ENCODE assay signal across 1 cellular context in genomic region chr1:29230553-29231378, GRCh38.
TF ChIP-seq lines count a peak whose summit lies in the region.

Gene MECR, minus strand, starts transcription at chr1:29230934. Its CDS starts 28 bp downstream, at chr1:29230906.

TF ChIP-seq in WTC11, 78 proteins besides CTCF, POLR2A, EP300 and RAD21 (continued from another document):
- TF ChIP-seq ZNF425 (CRISPR knock-in tag; conservative IDR thresholded peaks at IDR 0.05) = no peak
- peak; percentile 94 for TF ChIP-seq MAX (CRISPR knock-in tag; IDR thresholded peaks at IDR 0.05)
- no peak for TF ChIP-seq NFYB (CRISPR knock-in tag; conservative IDR thresholded peaks at IDR 0.05; ENCODE audit: low read depth)
- no peak for TF ChIP-seq ZNF423 (CRISPR knock-in tag; IDR thresholded peaks at IDR 0.05)
- 0 out of 2 replicates have a peak, but pooled peaks have one; percentile 35 for TF ChIP-seq E2F5 (CRISPR knock-in tag; IDR thresholded peaks at IDR 0.05)
- no peak for TF ChIP-seq E2F4 (CRISPR knock-in tag; IDR thresholded peaks at IDR 0.05; ENCODE audit: borderline replicate concordance, low read depth)
- TF ChIP-seq CREM (CRISPR knock-in tag; IDR thresholded peaks at IDR 0.05) = peak; percentile 98
- peak; percentile 53; the same call in 1 of the 2 replicates for TF ChIP-seq MYBL2 (CRISPR knock-in tag; IDR thresholded peaks at IDR 0.05)
- TF ChIP-seq ATF1 (CRISPR knock-in tag; IDR thresholded peaks at IDR 0.05) = no peak
- TF ChIP-seq HMGA2 (CRISPR knock-in tag; IDR thresholded peaks at IDR 0.05) = no peak
- TF ChIP-seq CREB1 (CRISPR knock-in tag; IDR thresholded peaks at IDR 0.05) = 0 out of 2 replicates have a peak, but pooled peaks have one; percentile 84
- no peak for TF ChIP-seq RORB (CRISPR knock-in tag; IDR thresholded peaks at IDR 0.05)
- TF ChIP-seq NR2C2 (CRISPR knock-in tag; IDR thresholded peaks at IDR 0.05) = no peak
- peak; percentile 68 for TF ChIP-seq USF1 (CRISPR knock-in tag; IDR thresholded peaks at IDR 0.05)
- peak; percentile 91 for TF ChIP-seq ZNF232 (CRISPR knock-in tag; IDR thresholded peaks at IDR 0.05)
- no peak for TF ChIP-seq ZNF138 (CRISPR knock-in tag; conservative IDR thresholded peaks at IDR 0.05)
- no peak for TF ChIP-seq ZNF396 (CRISPR knock-in tag; IDR thresholded peaks at IDR 0.05; ENCODE audit: borderline replicate concordance)
- no peak for TF ChIP-seq IRF1 (CRISPR knock-in tag; IDR thresholded peaks at IDR 0.05)
- peak; percentile 65; the same call in 1 of the 2 replicates for TF ChIP-seq SMAD3 (CRISPR knock-in tag; IDR thresholded peaks at IDR 0.05; ENCODE audit: borderline replicate concordance)
- peak; percentile 20; the same call in 1 of the 2 replicates for TF ChIP-seq FOXP4 (CRISPR knock-in tag; IDR thresholded peaks at IDR 0.05)
- TF ChIP-seq GTF2I (CRISPR knock-in tag; conservative IDR thresholded peaks at IDR 0.05) = no peak
- TF ChIP-seq ZNF263 (CRISPR knock-in tag; IDR thresholded peaks at IDR 0.05; ENCODE audit: low read depth) = no peak
- TF ChIP-seq ATF3 (CRISPR knock-in tag; conservative IDR thresholded peaks at IDR 0.05) = no peak
- no peak for TF ChIP-seq TCF7 (CRISPR knock-in tag; IDR thresholded peaks at IDR 0.05; ENCODE audit: low read depth)
- TF ChIP-seq AFF4 (CRISPR knock-in tag; IDR thresholded peaks at IDR 0.05; ENCODE audit: borderline replicate concordance) = no peak
- TF ChIP-seq ETV6 (CRISPR knock-in tag; IDR thresholded peaks at IDR 0.05) = peak; percentile 75; the same call in 1 of the 2 replicates
- TF ChIP-seq E2F1 (CRISPR knock-in tag; IDR thresholded peaks at IDR 0.05) = no peak
- 0 out of 2 replicates have a peak, but pooled peaks have one; percentile 37 for TF ChIP-seq KAT7 (CRISPR knock-in tag; IDR thresholded peaks at IDR 0.05; ENCODE audit: borderline replicate concordance)
- TF ChIP-seq ZNF281 (CRISPR knock-in tag; IDR thresholded peaks at IDR 0.05) = no peak
- no peak for TF ChIP-seq SOX15 (CRISPR knock-in tag; IDR thresholded peaks at IDR 0.05)
- no peak for TF ChIP-seq ZMAT4 (CRISPR knock-in tag; IDR thresholded peaks at IDR 0.05)
- 0 out of 2 replicates have a peak, but pooled peaks have one; percentile 21 for TF ChIP-seq ARID4B (CRISPR knock-in tag; IDR thresholded peaks at IDR 0.05; ENCODE audit: borderline replicate concordance)
- peak; percentile 97 for TF ChIP-seq FOXK1 (CRISPR knock-in tag; IDR thresholded peaks at IDR 0.05)
- TF ChIP-seq NR1H2 (CRISPR knock-in tag; IDR thresholded peaks at IDR 0.05) = no peak
- TF ChIP-seq RELA (CRISPR knock-in tag; IDR thresholded peaks at IDR 0.05; ENCODE audit: borderline replicate concordance) = no peak
- no peak for TF ChIP-seq MXD4 (CRISPR knock-in tag; IDR thresholded peaks at IDR 0.05; ENCODE audit: borderline replicate concordance)
